In the genomic region with DNA sequence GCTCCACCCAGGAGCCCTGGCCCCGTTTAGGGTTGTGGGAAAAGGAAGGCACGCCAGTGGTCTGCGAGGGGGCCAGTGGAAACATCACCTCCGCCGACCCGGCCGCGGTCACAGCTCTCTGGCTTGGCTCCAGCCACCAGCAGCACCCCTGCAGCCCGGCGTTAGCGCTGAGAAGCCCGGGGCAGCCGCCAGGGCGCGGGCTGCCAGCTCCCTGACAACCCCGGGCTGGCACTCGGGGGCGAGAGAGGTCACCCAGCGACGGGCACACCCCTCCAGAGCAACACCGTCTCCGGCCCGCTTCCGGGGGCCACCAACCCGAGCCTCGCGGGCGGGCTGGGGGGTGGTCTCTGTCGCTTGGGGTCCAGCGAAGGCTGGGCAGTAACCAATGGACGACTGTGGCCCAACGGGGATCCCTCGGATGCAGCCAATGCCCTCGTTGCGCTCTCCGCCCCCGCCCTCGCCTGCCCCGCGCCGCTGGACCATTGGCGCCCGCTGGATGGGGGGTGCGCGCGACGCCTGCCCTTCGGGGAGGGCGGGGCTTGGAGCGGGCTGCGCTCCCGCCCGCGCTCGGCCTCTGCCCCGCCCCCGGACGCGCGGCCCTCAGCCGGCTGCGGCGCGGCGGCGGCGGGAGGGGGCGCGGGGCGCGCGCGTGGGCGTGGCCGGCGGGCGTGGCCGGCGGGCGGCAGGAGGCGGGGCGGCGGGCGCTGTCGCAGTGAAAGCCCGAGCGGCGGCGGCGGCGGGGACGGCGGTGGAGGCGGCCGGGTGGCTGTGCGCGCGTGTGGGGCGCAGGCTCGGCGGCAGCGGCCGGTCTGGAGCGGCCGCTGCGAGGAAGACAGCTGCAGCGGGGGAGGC, we compare ENCODE assay signal across 8 cellular contexts. TPM values are rescaled to one million over a fixed set of nuclear protein-coding genes. Genes with fewer than 3 reads are reported as not detected.
A peak's percentile ranks its signal among the peaks of the same experiment; 100 is the strongest.
DNase-seq lines count a peak whose midpoint lies in the region; ATAC-seq and TF ChIP-seq lines count a peak whose summit lies in the region.

A gene (plus strand): TSS at position 712 of the 852 bp plus-strand sequence. CDS start 1,007 bp downstream, outside the sequence.

- H3K36me3 Mint-ChIP-seq in Calu3 (ENCODE audit: insufficient read depth, unreplicated experiment), result peaks cover 6% of the 10 kb centered on the region
- H3K36me3 Mint-ChIP-seq in natural killer cell, result no peaks in the 10 kb centered on the region

- peak within 1 kb of the TSS; percentile 47 for H3K4me3 ChIP-seq in Jurkat, Clone E6-1 (ENCODE audit: low read length)
- peak within 1 kb of the TSS; percentile 66 for H3K4me3 ChIP-seq in fibroblast of the aortic adventitia (ENCODE audit: low read depth, low read length)

- peak within 1 kb of the TSS; percentile 50 for H3K4me3 Mint-ChIP-seq in Calu3 (ENCODE audit: low read depth, unreplicated experiment)
- peak within 1 kb of the TSS; percentile 79 for H3K4me3 Mint-ChIP-seq in natural killer cell

- peak; percentile 44 for ATAC-seq in GM21447 (IDR thresholded peaks at IDR 0.05; ENCODE audit: unreplicated experiment)
- ATAC-seq in natural killer cell, result peak; percentile 82 to 93 (median 85)
- peak; percentile 70 for ATAC-seq in stimulated activated naive CD8-positive, alpha-beta T cell treated with anti-CD3 and anti-CD28 coated beads, Interleukin-15, Interleukin-2, amounts not matched to agents 100 U/mL and 50 U/mL, for 24 hours

- H3K9me3 Mint-ChIP-seq in Calu3 (ENCODE audit: low read depth, unreplicated experiment) (no peaks in the 10 kb centered on the region), natural killer cell (no peaks in the 10 kb centered on the region)

- CTCF ChIA-PET in Calu3 (lab: Charles Lee), result no interaction called here

- peak; percentile 87 for DNase-seq in Calu3
- no peak for DNase-seq in Jurkat, Clone E6-1 (ENCODE audit: low read depth, low spot score)
- DNase-seq in RPMI7951 (ENCODE audit: low read depth), result peak; percentile 85
- peak; percentile 73 for DNase-seq in activated T-helper 9 cell treated with anti-CD3 and anti-CD28 coated beads, Interleukin-2, amount 50 U/mL, for 16 hours (ENCODE audit: low read depth)
- DNase-seq in fibroblast of the aortic adventitia (ENCODE audit: low read depth), result peak; percentile 61
- peak; percentile 83 for DNase-seq in natural killer cell
- peak; percentile 79 for DNase-seq in stimulated activated naive CD8-positive, alpha-beta T cell treated with anti-CD3 and anti-CD28 coated beads, Interleukin-15, Interleukin-2, amounts not matched to agents 100 U/mL and 50 U/mL, for 24 hours

- intact Hi-C loops in Calu3 (cut with micrococcal nuclease; ENCODE audit: unreplicated experiment), result no loop called here
- intact Hi-C loops in natural killer cell (cut with micrococcal nuclease), result loop anchor here (5.0 to 10.0 kb wide), 2 partner anchors 86 to 178 kb away; no protein-coding TSS in a partner anchor

- H3K4me1 Mint-ChIP-seq in Calu3 (ENCODE audit: low read depth, unreplicated experiment) (no peaks in the 10 kb centered on the region), natural killer cell (peaks cover 50 to 57% of the 10 kb centered on the region in 2 donors)

- H3K27me3 Mint-ChIP-seq in Calu3 (ENCODE audit: unreplicated experiment) (peaks cover 83% of the 10 kb centered on the region), natural killer cell (ENCODE audit: low read depth in 2 of 2) (peaks cover under 1 to 13% of the 10 kb centered on the region in 2 donors)

- TF ChIP-seq CTCF in Calu3 (IDR thresholded peaks at IDR 0.05; ENCODE audit: unreplicated experiment), result peak; percentile 37
- peak; percentile 29 for TF ChIP-seq CTCF in fibroblast of the aortic adventitia (IDR thresholded peaks at IDR 0.05; ENCODE audit: insufficient read depth, low read length)
- TF ChIP-seq CTCF in natural killer cell (IDR thresholded peaks at IDR 0.05), result peak; percentile 32

- H3K27ac Mint-ChIP-seq in Calu3 (ENCODE audit: unreplicated experiment) (no peak within 1 kb of the TSS), natural killer cell (peak within 1 kb of the TSS; percentile 79)

- no TSS peak for BruUV-seq in Calu3 (replicated peaks; lab: Mats Ljungman, UMichigan)

RNA-seq across cellular contexts. Expression of the gene that starts here (rescaled TPM):
- total RNA-seq in Calu3 (2022), result 0.14 and 0.37 TPM in 2 replicates
- not detected for polyA plus RNA-seq in Jurkat, Clone E6-1 (2012; ENCODE audit: insufficient read depth, insufficient read length)
- total RNA-seq in RPMI7951 (2014; rRNA removed; shearing (Covaris generic)), result 1.6 and 2.8 TPM in 2 replicates
- 6.6 and 32.0 TPM in 2 replicates for total RNA-seq in fibroblast of the aortic adventitia (ENCODE audit: low replicate concordance)
- 1 to 10 TPM; 3.6 to 7.5 (median 7.1) TPM for total RNA-seq in natural killer cell

Comparison
In these comparisons a context has a peak if more than half of its experiments do, and no peak if none do; other contexts are left out.
1. Peak in DNase-seq in Calu3; RNA of the gene not detected or under 1 TPM.